7 cellular contexts compared by ENCODE assay signal in the genomic region with DNA sequence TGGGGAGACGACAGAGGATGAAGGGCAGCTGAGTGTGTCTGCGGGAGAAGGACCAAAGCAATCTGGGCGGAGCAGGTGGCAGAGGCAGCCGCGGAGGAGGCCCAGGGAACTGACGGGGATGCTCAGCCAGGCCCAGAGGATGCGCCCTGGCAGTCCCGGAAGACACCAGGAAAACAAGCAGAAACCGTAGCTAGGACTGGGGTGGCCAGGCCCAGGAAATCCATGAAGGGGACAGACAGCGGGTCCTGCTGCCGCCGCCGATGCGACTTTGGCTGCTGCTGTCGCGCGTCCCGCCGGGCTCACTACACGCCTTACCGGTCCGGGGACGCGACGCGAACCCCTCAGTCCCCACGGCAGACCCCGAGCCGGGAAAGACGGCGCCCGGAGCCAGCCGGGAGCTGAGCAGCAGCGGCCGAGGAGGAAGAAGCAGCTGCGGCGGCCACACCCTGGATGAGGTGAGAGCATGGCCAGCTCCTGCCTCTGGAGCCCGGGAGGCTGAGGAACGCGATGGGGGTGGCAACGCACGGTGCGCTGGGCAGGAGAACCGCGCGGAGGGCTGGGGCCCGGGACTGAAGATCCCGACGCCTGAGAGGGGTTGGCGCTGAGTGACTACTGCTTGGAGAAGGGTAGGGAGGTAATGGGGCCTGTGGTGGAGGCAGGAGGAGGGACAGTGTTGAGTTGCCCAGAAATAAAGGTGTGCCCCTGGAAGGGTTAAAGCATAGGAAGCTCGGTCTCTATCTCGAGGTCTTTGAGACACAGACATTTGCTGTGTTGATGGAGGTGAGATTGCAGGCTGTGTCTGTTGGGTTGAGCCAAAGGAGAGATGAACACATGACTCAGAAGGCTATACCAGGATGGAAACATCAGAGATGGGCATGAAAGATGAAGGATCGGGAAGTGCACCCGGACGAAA. TPM values are rescaled to one million over a fixed set of nuclear protein-coding genes. Genes with fewer than 3 reads are reported as not detected.
A peak's percentile ranks its signal among the peaks of the same experiment; 100 is the strongest.
DNase-seq lines count a peak whose midpoint lies in the region; ATAC-seq and TF ChIP-seq lines count a peak whose summit lies in the region.
"Not testable (repeated sequence)": the region's sequence is repeated elsewhere in the genome, so short reads cannot be mapped to it uniquely, and the experiment has no call there.

No MANE protein-coding gene starts in this region.

- peak overlapping the region; percentile 79 for H3K4me2 ChIP-seq in GM23338

- H2AFZ ChIP-seq in GM23338 = not testable (repeated sequence)

- not testable (repeated sequence) for H3K4me1 Mint-ChIP-seq in GM23338; activated T-helper 17 cell treated with anti-CD3 and anti-CD28 coated beads, Interleukin-2, amount 50 U/mL, for 72 hours

- H3K9me3 Mint-ChIP-seq in GM23338; activated T-helper 17 cell treated with anti-CD3 and anti-CD28 coated beads, Interleukin-2, amount 50 U/mL, for 72 hours: not testable (repeated sequence)

- ATAC-seq in GM23338 (peak; percentile 95), heart right ventricle (peak; percentile 24 to 80 (median 64)), gastrocnemius medialis (peak in 1 of 2 donors; percentile 58)
- peak; percentile 45 for ATAC-seq in activated T-helper 17 cell treated with anti-CD3 and anti-CD28 coated beads, Interleukin-2, amount 50 U/mL, for 72 hours (replicated peaks)

- H3K4me3 ChIP-seq in GM23338 (peak overlapping the region; percentile 55), SJCRH30 (peak overlapping the region; percentile 50), coronary artery (peak overlapping the region; percentile 66), heart right ventricle (peak overlapping the region; percentile 10 to 51 (median 40)), gastrocnemius medialis (peak overlapping the region; percentile 15 to 49 (median 42))

- not testable (repeated sequence) for H3K79me2 ChIP-seq in GM23338 (replicated peaks; ENCODE audit: insufficient read depth)

- WGBS in heart right ventricle, 2 donors = 10 to 20% methylated on average over 14 to 43 of the region's 55 CpGs

- not testable (repeated sequence) for H3K9me3 ChIP-seq in SJCRH30 (replicated peaks); heart right ventricle; gastrocnemius medialis

- H3F3A ChIP-seq in GM23338 (replicated peaks; ENCODE audit: low read depth) = not testable (repeated sequence)

- not testable (repeated sequence) for TF ChIP-seq POLR2A in gastrocnemius medialis (IDR thresholded peaks at IDR 0.05)

- in situ Hi-C loops in gastrocnemius medialis (cut with MboI; ENCODE audit: low sequenced_read_pairs in 4 of 4) = not testable (repeated sequence)

- peaks cover 28% of the 10 kb centered on the region for H3K27me3 ChIP-seq in GM23338 (ENCODE audit: insufficient read depth)
- not testable (repeated sequence) for H3K27me3 ChIP-seq in SJCRH30, heart right ventricle, gastrocnemius medialis

- H3K4me1 ChIP-seq in GM23338 (ENCODE audit: insufficient read depth); SJCRH30; heart right ventricle; gastrocnemius medialis: not testable (repeated sequence)

- intact Hi-C loops in heart right ventricle (cut with DNase I); gastrocnemius medialis (cut with DNase I; ENCODE audit: low total_unique reads): not testable (repeated sequence)

- H3K27ac ChIP-seq in GM23338 (ENCODE audit: low read depth); SJCRH30; coronary artery; heart right ventricle; gastrocnemius medialis: not testable (repeated sequence)

- peak overlapping the region; percentile 75 for H3K4me3 Mint-ChIP-seq in GM23338
- H3K4me3 Mint-ChIP-seq in activated T-helper 17 cell treated with anti-CD3 and anti-CD28 coated beads, Interleukin-2, amount 50 U/mL, for 72 hours = peak overlapping the region; percentile 50

- H3K36me3 Mint-ChIP-seq in GM23338 (ENCODE audit: low read depth); activated T-helper 17 cell treated with anti-CD3 and anti-CD28 coated beads, Interleukin-2, amount 50 U/mL, for 72 hours (ENCODE audit: low read depth): not testable (repeated sequence)

- not testable (repeated sequence) for H3K27me3 Mint-ChIP-seq in GM23338 (ENCODE audit: insufficient read depth, low read depth, poor library complexity); activated T-helper 17 cell treated with anti-CD3 and anti-CD28 coated beads, Interleukin-2, amount 50 U/mL, for 72 hours

- H4K20me1 ChIP-seq in GM23338 (replicated peaks; ENCODE audit: insufficient read depth) = not testable (repeated sequence)

- peak; percentile 42 for DNase-seq in GM23338 (ENCODE audit: low spot score)
- peak in 1 of 2 experiments; percentile 12 for DNase-seq in SJCRH30
- DNase-seq in coronary artery (ENCODE audit: low spot score); gastrocnemius medialis: not testable (repeated sequence)
- peak in 1 of 2 donors; percentile 10 for DNase-seq in heart right ventricle
- DNase-seq in mesenteric fat pad (ENCODE audit: low spot score) = peak; percentile 82

- H3K36me3 ChIP-seq in GM23338 (ENCODE audit: insufficient read depth); SJCRH30; heart right ventricle; gastrocnemius medialis: not testable (repeated sequence)

- H3K9me2 ChIP-seq in GM23338 (ENCODE audit: insufficient read depth) = not testable (repeated sequence)

- not testable (repeated sequence) for H3K27ac Mint-ChIP-seq in GM23338; activated T-helper 17 cell treated with anti-CD3 and anti-CD28 coated beads, Interleukin-2, amount 50 U/mL, for 72 hours

- not testable (repeated sequence) for TF ChIP-seq CTCF in GM23338 (conservative IDR thresholded peaks at IDR 0.05; ENCODE audit: low read depth in 2 of 2); coronary artery (IDR thresholded peaks at IDR 0.05); heart right ventricle (IDR thresholded peaks at IDR 0.05); gastrocnemius medialis (IDR thresholded peaks at IDR 0.05 in 4 of 5, conservative IDR thresholded peaks at IDR 0.05 in 1 of 5)

RNA-seq across cellular contexts. Expression of gene SEC22B, which starts 20.8 kb away (rescaled TPM):
- total RNA-seq in GM23338 (2014; rRNA removed; shearing (Covaris generic)) = 14.2 and 17.8 TPM in 2 replicates
- polyA plus RNA-seq in GM23338 (2016; fragmentation: Nextera tagmentation; extraction: Ambion mirVana) (16.6 and 17.6 TPM in 2 replicates), heart right ventricle (10 to 100 TPM; 12.1 to 14.7 TPM)
- total RNA-seq in SJCRH30 (2014; rRNA removed; shearing (Covaris generic)) = 26.5 and 30.7 TPM in 2 replicates
- 10 to 100 TPM; 23.3 to 23.7 TPM for total RNA-seq in activated T-helper 17 cell treated with anti-CD3 and anti-CD28 coated beads, Interleukin-2, amount 50 U/mL, for 72 hours
- total RNA-seq in heart right ventricle (10 to 100 TPM; 12.9 to 18.5 (median 15.5) TPM), mesenteric fat pad (35.1 TPM), gastrocnemius medialis (10 to 100 TPM; 14.6 to 25.1 (median 21.5) TPM)
